ENCODE assay signal across 1 cellular context in the genomic region with DNA sequence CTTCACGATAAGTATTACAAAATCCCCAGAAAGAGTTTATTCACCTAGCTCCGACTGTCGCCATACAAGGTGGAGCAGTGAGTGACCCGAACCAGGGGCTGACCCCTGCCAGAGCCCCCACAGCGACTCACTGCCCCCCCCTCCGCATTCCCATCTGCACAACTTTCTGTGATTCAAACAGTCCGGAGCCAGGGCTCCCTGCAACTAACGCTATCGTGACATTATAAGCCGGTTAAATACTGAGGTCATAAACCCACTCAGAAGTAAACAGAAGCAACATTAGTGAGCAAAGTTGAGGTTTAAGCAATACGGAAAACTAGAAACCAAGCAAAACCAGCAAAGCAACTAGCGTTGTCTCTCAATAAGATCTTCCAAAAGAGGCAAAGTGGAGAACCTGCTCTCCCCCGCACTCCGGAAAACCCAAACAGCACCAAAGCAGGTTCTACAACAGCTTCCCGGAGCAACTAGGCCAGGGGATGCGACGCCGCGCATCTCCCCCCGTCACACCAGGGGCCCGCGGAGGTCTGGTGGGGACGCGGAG.
TF ChIP-seq lines count a peak whose summit lies in the region.

No MANE protein-coding gene starts in this region.

TF ChIP-seq in K562, 482 proteins besides CTCF, POLR2A, EP300 and RAD21 (continued from another document and continues in another):
- TF ChIP-seq ZNF324 (CRISPR knock-in tag; IDR thresholded peaks at IDR 0.05) (0 out of 2 replicates have a peak, but pooled peaks have one; percentile 26), PTBP1 (IDR thresholded peaks at IDR 0.05; ENCODE audit: low read depth, low read length) (0 out of 2 replicates have a peak, but pooled peaks have one; percentile 6), RFX1 (IDR thresholded peaks at IDR 0.05) (no peak), ZNF140 (CRISPR knock-in tag; IDR thresholded peaks at IDR 0.05) (no peak), PPARD (CRISPR knock-in tag; IDR thresholded peaks at IDR 0.05) (no peak), ZNF75A (CRISPR knock-in tag; IDR thresholded peaks at IDR 0.05) (no peak), TAF15 (IDR thresholded peaks at IDR 0.05; ENCODE audit: low read depth, low read length) (no peak), TSC22D4 (tag; IDR thresholded peaks at IDR 0.05) (no peak), CBX5 (IDR thresholded peaks at IDR 0.05; ENCODE audit: borderline replicate concordance, low read depth) (no peak), COPS2 (conservative IDR thresholded peaks at IDR 0.05) (no peak), ZC3H4 (CRISPR knock-in tag; IDR thresholded peaks at IDR 0.05; ENCODE audit: borderline replicate concordance) (no peak), FOSL1 (tag; conservative IDR thresholded peaks at IDR 0.05) (no peak), CBX3 (IDR thresholded peaks at IDR 0.05; ENCODE audit: borderline replicate concordance in 1 of 2, low read length in 2 of 2) (0 out of 3 replicates have a peak, but pooled peaks of 1 of the 2 experiments have one; percentile 5), DIDO1 (tag; IDR thresholded peaks at IDR 0.05; ENCODE audit: low read depth) (no peak), ZNF212 (CRISPR knock-in tag; IDR thresholded peaks at IDR 0.05) (no peak), SAFB2 (IDR thresholded peaks at IDR 0.05; ENCODE audit: borderline replicate concordance, low read depth, low read length, severe bottlenecking) (no peak), KAT2B (IDR thresholded peaks at IDR 0.05; ENCODE audit: low read depth, low read length) (no peak), ARHGAP35 (IDR thresholded peaks at IDR 0.05; ENCODE audit: partially characterized antibody) (no peak), ZNF717 (CRISPR knock-in tag; IDR thresholded peaks at IDR 0.05) (no peak), ZNF146 (CRISPR knock-in tag; IDR thresholded peaks at IDR 0.05; ENCODE audit: unreplicated experiment) (no peak), NRF1 (conservative IDR thresholded peaks at IDR 0.05 in 1 of 2, IDR thresholded peaks at IDR 0.05 in 1 of 2) (no peak), ADNP (tag; IDR thresholded peaks at IDR 0.05) (no peak), ZNF589 (CRISPR knock-in tag; IDR thresholded peaks at IDR 0.05; ENCODE audit: low read depth) (peak; percentile 75; the same call in 1 of the 2 replicates), TARDBP (IDR thresholded peaks at IDR 0.05) (no peak), HDAC8 (tag; IDR thresholded peaks at IDR 0.05) (no peak)
- TF ChIP-seq, protein P1, sequence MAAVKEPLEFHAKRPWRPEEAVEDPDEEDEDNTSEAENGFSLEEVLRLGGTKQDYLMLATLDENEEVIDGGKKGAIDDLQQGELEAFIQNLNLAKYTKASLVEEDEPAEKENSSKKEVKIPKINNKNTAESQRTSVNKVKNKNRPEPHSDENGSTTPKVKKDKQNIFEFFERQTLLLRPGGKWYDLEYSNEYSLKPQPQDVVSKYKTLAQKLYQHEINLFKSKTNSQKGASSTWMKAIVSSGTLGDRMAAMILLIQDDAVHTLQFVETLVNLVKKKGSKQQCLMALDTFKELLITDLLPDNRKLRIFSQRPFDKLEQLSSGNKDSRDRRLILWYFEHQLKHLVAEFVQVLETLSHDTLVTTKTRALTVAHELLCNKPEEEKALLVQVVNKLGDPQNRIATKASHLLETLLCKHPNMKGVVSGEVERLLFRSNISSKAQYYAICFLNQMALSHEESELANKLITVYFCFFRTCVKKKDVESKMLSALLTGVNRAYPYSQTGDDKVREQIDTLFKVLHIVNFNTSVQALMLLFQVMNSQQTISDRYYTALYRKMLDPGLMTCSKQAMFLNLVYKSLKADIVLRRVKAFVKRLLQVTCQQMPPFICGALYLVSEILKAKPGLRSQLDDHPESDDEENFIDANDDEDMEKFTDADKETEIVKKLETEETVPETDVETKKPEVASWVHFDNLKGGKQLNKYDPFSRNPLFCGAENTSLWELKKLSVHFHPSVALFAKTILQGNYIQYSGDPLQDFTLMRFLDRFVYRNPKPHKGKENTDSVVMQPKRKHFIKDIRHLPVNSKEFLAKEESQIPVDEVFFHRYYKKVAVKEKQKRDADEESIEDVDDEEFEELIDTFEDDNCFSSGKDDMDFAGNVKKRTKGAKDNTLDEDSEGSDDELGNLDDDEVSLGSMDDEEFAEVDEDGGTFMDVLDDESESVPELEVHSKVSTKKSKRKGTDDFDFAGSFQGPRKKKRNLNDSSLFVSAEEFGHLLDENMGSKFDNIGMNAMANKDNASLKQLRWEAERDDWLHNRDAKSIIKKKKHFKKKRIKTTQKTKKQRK (IDR thresholded peaks at IDR 0.05; ENCODE audit: borderline replicate concordance, low read depth, low read length), result no peak
- TF ChIP-seq, protein P2, sequence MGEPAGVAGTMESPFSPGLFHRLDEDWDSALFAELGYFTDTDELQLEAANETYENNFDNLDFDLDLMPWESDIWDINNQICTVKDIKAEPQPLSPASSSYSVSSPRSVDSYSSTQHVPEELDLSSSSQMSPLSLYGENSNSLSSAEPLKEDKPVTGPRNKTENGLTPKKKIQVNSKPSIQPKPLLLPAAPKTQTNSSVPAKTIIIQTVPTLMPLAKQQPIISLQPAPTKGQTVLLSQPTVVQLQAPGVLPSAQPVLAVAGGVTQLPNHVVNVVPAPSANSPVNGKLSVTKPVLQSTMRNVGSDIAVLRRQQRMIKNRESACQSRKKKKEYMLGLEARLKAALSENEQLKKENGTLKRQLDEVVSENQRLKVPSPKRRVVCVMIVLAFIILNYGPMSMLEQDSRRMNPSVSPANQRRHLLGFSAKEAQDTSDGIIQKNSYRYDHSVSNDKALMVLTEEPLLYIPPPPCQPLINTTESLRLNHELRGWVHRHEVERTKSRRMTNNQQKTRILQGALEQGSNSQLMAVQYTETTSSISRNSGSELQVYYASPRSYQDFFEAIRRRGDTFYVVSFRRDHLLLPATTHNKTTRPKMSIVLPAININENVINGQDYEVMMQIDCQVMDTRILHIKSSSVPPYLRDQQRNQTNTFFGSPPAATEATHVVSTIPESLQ (CRISPR knock-in tag; IDR thresholded peaks at IDR 0.05), result 0 out of 2 replicates have a peak, but pooled peaks have one; percentile 17
- TF ChIP-seq, protein P3, sequence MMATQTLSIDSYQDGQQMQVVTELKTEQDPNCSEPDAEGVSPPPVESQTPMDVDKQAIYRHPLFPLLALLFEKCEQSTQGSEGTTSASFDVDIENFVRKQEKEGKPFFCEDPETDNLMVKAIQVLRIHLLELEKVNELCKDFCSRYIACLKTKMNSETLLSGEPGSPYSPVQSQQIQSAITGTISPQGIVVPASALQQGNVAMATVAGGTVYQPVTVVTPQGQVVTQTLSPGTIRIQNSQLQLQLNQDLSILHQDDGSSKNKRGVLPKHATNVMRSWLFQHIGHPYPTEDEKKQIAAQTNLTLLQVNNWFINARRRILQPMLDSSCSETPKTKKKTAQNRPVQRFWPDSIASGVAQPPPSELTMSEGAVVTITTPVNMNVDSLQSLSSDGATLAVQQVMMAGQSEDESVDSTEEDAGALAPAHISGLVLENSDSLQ (IDR thresholded peaks at IDR 0.05), result no peak
- TF ChIP-seq, protein P4, sequence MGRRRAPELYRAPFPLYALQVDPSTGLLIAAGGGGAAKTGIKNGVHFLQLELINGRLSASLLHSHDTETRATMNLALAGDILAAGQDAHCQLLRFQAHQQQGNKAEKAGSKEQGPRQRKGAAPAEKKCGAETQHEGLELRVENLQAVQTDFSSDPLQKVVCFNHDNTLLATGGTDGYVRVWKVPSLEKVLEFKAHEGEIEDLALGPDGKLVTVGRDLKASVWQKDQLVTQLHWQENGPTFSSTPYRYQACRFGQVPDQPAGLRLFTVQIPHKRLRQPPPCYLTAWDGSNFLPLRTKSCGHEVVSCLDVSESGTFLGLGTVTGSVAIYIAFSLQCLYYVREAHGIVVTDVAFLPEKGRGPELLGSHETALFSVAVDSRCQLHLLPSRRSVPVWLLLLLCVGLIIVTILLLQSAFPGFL (CRISPR knock-in tag; IDR thresholded peaks at IDR 0.05), result no peak
- TF ChIP-seq, protein P5, sequence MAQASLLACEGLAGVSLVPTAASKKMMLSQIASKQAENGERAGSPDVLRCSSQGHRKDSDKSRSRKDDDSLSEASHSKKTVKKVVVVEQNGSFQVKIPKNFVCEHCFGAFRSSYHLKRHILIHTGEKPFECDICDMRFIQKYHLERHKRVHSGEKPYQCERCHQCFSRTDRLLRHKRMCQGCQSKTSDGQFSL (CRISPR knock-in tag; IDR thresholded peaks at IDR 0.05), result 0 out of 2 replicates have a peak, but pooled peaks have one; percentile 73
- TF ChIP-seq, protein P5 (tag; IDR thresholded peaks at IDR 0.05), result peak in 1 of 2 experiments; percentile 57; a peak in 1 of 4 replicates
- TF ChIP-seq, protein P6, sequence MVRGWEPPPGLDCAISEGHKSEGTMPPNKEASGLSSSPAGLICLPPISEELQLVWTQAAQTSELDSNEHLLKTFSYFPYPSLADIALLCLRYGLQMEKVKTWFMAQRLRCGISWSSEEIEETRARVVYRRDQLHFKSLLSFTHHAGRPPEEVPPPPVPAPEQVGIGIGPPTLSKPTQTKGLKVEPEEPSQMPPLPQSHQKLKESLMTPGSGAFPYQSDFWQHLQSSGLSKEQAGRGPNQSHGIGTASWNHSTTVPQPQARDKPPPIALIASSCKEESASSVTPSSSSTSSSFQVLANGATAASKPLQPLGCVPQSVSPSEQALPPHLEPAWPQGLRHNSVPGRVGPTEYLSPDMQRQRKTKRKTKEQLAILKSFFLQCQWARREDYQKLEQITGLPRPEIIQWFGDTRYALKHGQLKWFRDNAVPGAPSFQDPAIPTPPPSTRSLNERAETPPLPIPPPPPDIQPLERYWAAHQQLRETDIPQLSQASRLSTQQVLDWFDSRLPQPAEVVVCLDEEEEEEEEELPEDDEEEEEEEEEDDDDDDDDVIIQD (CRISPR knock-in tag; IDR thresholded peaks at IDR 0.05), result no peak
- TF ChIP-seq, protein P7, sequence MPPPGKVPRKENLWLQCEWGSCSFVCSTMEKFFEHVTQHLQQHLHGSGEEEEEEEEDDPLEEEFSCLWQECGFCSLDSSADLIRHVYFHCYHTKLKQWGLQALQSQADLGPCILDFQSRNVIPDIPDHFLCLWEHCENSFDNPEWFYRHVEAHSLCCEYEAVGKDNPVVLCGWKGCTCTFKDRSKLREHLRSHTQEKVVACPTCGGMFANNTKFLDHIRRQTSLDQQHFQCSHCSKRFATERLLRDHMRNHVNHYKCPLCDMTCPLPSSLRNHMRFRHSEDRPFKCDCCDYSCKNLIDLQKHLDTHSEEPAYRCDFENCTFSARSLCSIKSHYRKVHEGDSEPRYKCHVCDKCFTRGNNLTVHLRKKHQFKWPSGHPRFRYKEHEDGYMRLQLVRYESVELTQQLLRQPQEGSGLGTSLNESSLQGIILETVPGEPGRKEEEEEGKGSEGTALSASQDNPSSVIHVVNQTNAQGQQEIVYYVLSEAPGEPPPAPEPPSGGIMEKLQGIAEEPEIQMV (tag; conservative IDR thresholded peaks at IDR 0.05; ENCODE audit: low read depth), result no peak
- TF ChIP-seq, protein P8, sequence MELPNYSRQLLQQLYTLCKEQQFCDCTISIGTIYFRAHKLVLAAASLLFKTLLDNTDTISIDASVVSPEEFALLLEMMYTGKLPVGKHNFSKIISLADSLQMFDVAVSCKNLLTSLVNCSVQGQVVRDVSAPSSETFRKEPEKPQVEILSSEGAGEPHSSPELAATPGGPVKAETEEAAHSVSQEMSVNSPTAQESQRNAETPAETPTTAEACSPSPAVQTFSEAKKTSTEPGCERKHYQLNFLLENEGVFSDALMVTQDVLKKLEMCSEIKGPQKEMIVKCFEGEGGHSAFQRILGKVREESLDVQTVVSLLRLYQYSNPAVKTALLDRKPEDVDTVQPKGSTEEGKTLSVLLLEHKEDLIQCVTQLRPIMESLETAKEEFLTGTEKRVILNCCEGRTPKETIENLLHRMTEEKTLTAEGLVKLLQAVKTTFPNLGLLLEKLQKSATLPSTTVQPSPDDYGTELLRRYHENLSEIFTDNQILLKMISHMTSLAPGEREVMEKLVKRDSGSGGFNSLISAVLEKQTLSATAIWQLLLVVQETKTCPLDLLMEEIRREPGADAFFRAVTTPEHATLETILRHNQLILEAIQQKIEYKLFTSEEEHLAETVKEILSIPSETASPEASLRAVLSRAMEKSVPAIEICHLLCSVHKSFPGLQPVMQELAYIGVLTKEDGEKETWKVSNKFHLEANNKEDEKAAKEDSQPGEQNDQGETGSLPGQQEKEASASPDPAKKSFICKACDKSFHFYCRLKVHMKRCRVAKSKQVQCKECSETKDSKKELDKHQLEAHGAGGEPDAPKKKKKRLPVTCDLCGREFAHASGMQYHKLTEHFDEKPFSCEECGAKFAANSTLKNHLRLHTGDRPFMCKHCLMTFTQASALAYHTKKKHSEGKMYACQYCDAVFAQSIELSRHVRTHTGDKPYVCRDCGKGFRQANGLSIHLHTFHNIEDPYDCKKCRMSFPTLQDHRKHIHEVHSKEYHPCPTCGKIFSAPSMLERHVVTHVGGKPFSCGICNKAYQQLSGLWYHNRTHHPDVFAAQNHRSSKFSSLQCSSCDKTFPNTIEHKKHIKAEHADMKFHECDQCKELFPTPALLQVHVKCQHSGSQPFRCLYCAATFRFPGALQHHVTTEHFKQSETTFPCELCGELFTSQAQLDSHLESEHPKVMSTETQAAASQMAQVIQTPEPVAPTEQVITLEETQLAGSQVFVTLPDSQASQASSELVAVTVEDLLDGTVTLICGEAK (IDR thresholded peaks at IDR 0.05), result 0 out of 2 replicates have a peak, but pooled peaks have one; percentile 21
- TF ChIP-seq, protein P8 (CRISPR knock-in tag; IDR thresholded peaks at IDR 0.05), result no peak
